ENCODE assay signal across 22 cellular contexts in the genomic region with DNA sequence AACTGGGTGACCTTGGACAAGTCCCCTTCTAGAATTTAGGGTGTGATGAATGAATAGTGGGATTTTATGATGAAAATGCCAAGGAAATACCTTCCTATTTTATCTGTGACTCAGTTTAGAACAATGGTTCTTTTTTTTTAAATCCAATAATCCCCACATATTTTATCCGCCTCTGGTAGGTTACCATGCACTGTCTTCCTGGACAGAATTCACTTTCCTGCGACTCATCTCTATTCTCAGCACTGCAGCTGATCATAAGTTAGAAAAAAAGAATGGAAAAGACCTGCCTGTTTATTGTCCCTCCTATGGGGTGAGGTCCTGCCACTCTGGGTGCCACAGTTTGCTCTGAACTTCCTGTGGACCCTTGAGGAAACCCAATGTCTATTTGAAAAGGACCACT.
DNase-seq lines count a peak whose midpoint lies in the region; ATAC-seq and TF ChIP-seq lines count a peak whose summit lies in the region.
"Had no signal": no experiment of that assay in that cellular context is flagged by ENCODE, and none has a peak within 500 bp of the region (broad histone marks: within the 10 kb centered on the region; RNA-seq: fewer than 3 reads in every experiment).

No MANE protein-coding gene starts in this region.

- no peaks in the 10 kb centered on the region for H3K9me3 Mint-ChIP-seq in activated naive CD4-positive, alpha-beta T cell treated with anti-CD3 and anti-CD28 coated beads, Interleukin-2, amount 50 U/mL, for 72 hours
- H3K9me3 Mint-ChIP-seq: activated T-helper 17 cell treated with anti-CD3 and anti-CD28 coated beads, Interleukin-2, amount 50 U/mL, for 72 hours; naive thymus-derived CD4-positive, alpha-beta T cell had no signal

- DNase-seq in HCT116 (ENCODE audit: low read depth, low spot score) (no peak), SK-N-SH (no peak), iris pigment epithelial cell (ENCODE audit: low read depth) (peak; percentile 28), stomach (no peak), amygdala (lab: John Stamatoyannopoulos, UW) (no peak)
- DNase-seq in activated naive CD4-positive, alpha-beta T cell treated with anti-CD3 and anti-CD28 coated beads, Interleukin-2, amount 50 U/mL, for 72 hours (ENCODE audit: low spot score in 2 of 2), result no peak
- DNase-seq: activated CD4-positive, alpha-beta T cell treated with anti-CD3 and anti-CD28 coated beads for 48 hours; activated CD8-positive, alpha-beta memory T cell treated with anti-CD3 and anti-CD28 coated beads, Interleukin-2, amount 10 ng/mL, durations not matched to agents 7 days and 5 days; caudate nucleus; GF-D8; naive thymus-derived CD4-positive, alpha-beta T cell; NCI-H1048; NCI-H2081 treated with DMSO at 0.1 percent for 48 hours; NCI-H446 treated with DMSO at 0.1 percent for 48 hours; pancreas; right lobe of liver; stimulated activated naive CD4-positive, alpha-beta T cell; SW 1271; trophoblast cell had no signal

- H3K9me2 ChIP-seq in HCT116 (ENCODE audit: insufficient read depth) (no peaks in the 10 kb centered on the region), SK-N-SH (no peaks in the 10 kb centered on the region)

- ATAC-seq in HCT116 (peak; percentile 30; the same call in 1 of the 2 replicates), HG03025 (IDR thresholded peaks at IDR 0.05; ENCODE audit: low FRiP score, unreplicated experiment) (no peak)
- no peak for ATAC-seq in activated naive CD4-positive, alpha-beta T cell treated with anti-CD3 and anti-CD28 coated beads, Interleukin-2, amount 50 U/mL, for 72 hours
- ATAC-seq: activated CD8-positive, alpha-beta memory T cell treated with anti-CD3 and anti-CD28 coated beads, Interleukin-2, amount 10 ng/mL, durations not matched to agents 7 days and 5 days; activated T-helper 17 cell treated with anti-CD3 and anti-CD28 coated beads, Interleukin-2, amount 50 U/mL, for 72 hours; naive thymus-derived CD4-positive, alpha-beta T cell; right lobe of liver had no signal

- H3K9me3 ChIP-seq in HCT116 (ENCODE audit: control insufficient read depth in 1 of 2, insufficient read depth in 1 of 2, low read depth in 1 of 2, low read length in 2 of 2), result no peaks in the 10 kb centered on the region
- no peaks in the 10 kb centered on the region for H3K9me3 ChIP-seq in SK-N-SH
- no peaks in the 10 kb centered on the region for H3K9me3 ChIP-seq in stomach
- H3K9me3 ChIP-seq: HAP-1, pancreas, right lobe of liver had no signal

- H3K4me3 ChIP-seq in HCT116 (replicated peaks in 1 of 2; ENCODE audit: low read depth in 1 of 2, low read length in 2 of 2) (no peak overlapping the region), SK-N-SH (ENCODE audit: low read depth in 2 of 2, low read length in 1 of 2) (no peak overlapping the region), stomach (peak overlapping the region in 1 of 4 donors; percentile 0)
- H3K4me3 ChIP-seq: HAP-1, pancreas, right lobe of liver had no signal

- TF ChIP-seq POLR2A in HCT116 (IDR thresholded peaks at IDR 0.05; ENCODE audit: borderline replicate concordance, extremely low read depth, insufficient read depth, insufficient read length) (no peak), stomach (IDR thresholded peaks at IDR 0.05) (no peak)

- H3K27ac ChIP-seq in HCT116 (ENCODE audit: low read depth, low read length) (peak overlapping the region; percentile 69), SK-N-SH (ENCODE audit: low read depth in 2 of 2, low read length in 1 of 2) (no peak overlapping the region), stomach (peak overlapping the region in 3 of 5 donors; percentile 56 to 69 (median 68))
- H3K27ac ChIP-seq: pancreas, right lobe of liver had no signal

- RAD21 ChIA-PET in HCT116 (lab: Charles Lee; ENCODE audit: low non-redundant PET in 1 of 2, low total read pairs in 2 of 2, uncharacterized antibody in 2 of 2, unreplicated experiment in 2 of 2), result no interaction called here

- peaks cover 4% of the 10 kb centered on the region for H3F3A ChIP-seq in SK-N-SH (replicated peaks; ENCODE audit: insufficient read depth)

- 64% methylated on average over 2 of the region's 2 CpGs for WGBS in SK-N-SH (ENCODE audit: low lambda C conversion rate)
- WGBS in stomach, 5 donors, result 75 to 100% (median 91%) methylated on average over 2 of the region's 2 CpGs

- TF ChIP-seq RAD21 in HCT116 (IDR thresholded peaks at IDR 0.05; ENCODE audit: low read depth) (no peak), SK-N-SH (IDR thresholded peaks at IDR 0.05; ENCODE audit: low read length) (no peak)

- intact Hi-C loops in HCT116 (cut with micrococcal nuclease) (no loop called here), stomach (cut with DNase I; ENCODE audit: low total_unique reads) (no loop called here)

- H3K27ac Mint-ChIP-seq in activated naive CD4-positive, alpha-beta T cell treated with anti-CD3 and anti-CD28 coated beads, Interleukin-2, amount 50 U/mL, for 72 hours, result no peak overlapping the region
- H3K27ac Mint-ChIP-seq: activated CD8-positive, alpha-beta memory T cell treated with anti-CD3 and anti-CD28 coated beads, Interleukin-2, amount 10 ng/mL, durations not matched to agents 7 days and 5 days; activated T-helper 17 cell treated with anti-CD3 and anti-CD28 coated beads, Interleukin-2, amount 50 U/mL, for 72 hours; naive thymus-derived CD4-positive, alpha-beta T cell had no signal

- H3K36me3 ChIP-seq in HCT116 (ENCODE audit: control insufficient read depth in 1 of 2, insufficient read depth in 2 of 2, low read length in 2 of 2) (no peaks in the 10 kb centered on the region), SK-N-SH (replicated peaks in 1 of 2; ENCODE audit: control insufficient read depth in 1 of 2, insufficient read depth in 2 of 2, low read length in 1 of 2) (no peaks in the 10 kb centered on the region), stomach (no peaks in the 10 kb centered on the region)
- H3K36me3 ChIP-seq: HAP-1, pancreas, right lobe of liver had no signal

- H3K4me2 ChIP-seq in HCT116 (ENCODE audit: low read length), result peak overlapping the region; percentile 34
- H3K4me2 ChIP-seq in SK-N-SH, result no peak overlapping the region

- POLR2A ChIA-PET in HCT116 (lab: Charles Lee) (interaction anchor here (1.3 kb wide), 1 partner anchor 53 kb away, joined by 3 read pairs; no protein-coding TSS in a partner anchor), SK-N-SH (lab: Yijun Ruan, JAX) (no interaction called here)

- H3K4me1 ChIP-seq in HCT116 (ENCODE audit: control insufficient read depth in 1 of 2, insufficient read depth in 2 of 2, low read length in 2 of 2) (peaks cover 46 to 66% of the 10 kb centered on the region in 2 experiments), SK-N-SH (ENCODE audit: control insufficient read depth in 1 of 2, insufficient read depth in 2 of 2, low read depth in 1 of 2, low read length in 1 of 2) (peaks cover 0 to 2% of the 10 kb centered on the region in 2 experiments; a peak in 1 of 4 replicates), stomach (peaks cover 0 to 42% (median 20%) of the 10 kb centered on the region in 4 donors)

- H2AFZ ChIP-seq in HCT116 (ENCODE audit: low read depth, low read length, poor library complexity, severe bottlenecking), result no peak overlapping the region
- no peak overlapping the region for H2AFZ ChIP-seq in SK-N-SH (ENCODE audit: low read depth)

- CTCF ChIA-PET in HCT116 (lab: Charles Lee) (no interaction called here), SK-N-SH (lab: Yijun Ruan, JAX) (no interaction called here)

- no peaks in the 10 kb centered on the region for H4K20me1 ChIP-seq in HCT116 (ENCODE audit: insufficient read depth)
- H4K20me1 ChIP-seq in SK-N-SH (ENCODE audit: insufficient read depth), result no peaks in the 10 kb centered on the region

- H3K79me2 ChIP-seq in HCT116 (ENCODE audit: insufficient read depth, low read length) (no peaks in the 10 kb centered on the region), SK-N-SH (ENCODE audit: insufficient read depth) (no peaks in the 10 kb centered on the region)

- no TSS peak for BruUV-seq in HCT116 (replicated peaks; lab: Mats Ljungman, UMichigan)

- no peak for TF ChIP-seq CTCF in HCT116 (IDR thresholded peaks at IDR 0.05 in 2 of 3, conservative IDR thresholded peaks at IDR 0.05 in 1 of 3; ENCODE audit: borderline replicate concordance in 1 of 3, insufficient read depth in 1 of 3, low read depth in 2 of 3, low read length in 2 of 3)
- TF ChIP-seq CTCF in SK-N-SH (IDR thresholded peaks at IDR 0.05), result no peak
- no peak for TF ChIP-seq CTCF in stomach (IDR thresholded peaks at IDR 0.05)

- H3K27me3 ChIP-seq in HCT116 (ENCODE audit: insufficient read depth, low read length) (no peaks in the 10 kb centered on the region), SK-N-SH (ENCODE audit: insufficient read depth) (no peaks in the 10 kb centered on the region), stomach (no peaks in the 10 kb centered on the region)
- H3K27me3 ChIP-seq: pancreas, right lobe of liver had no signal

- no peaks in the 10 kb centered on the region for H3K36me3 Mint-ChIP-seq in activated naive CD4-positive, alpha-beta T cell treated with anti-CD3 and anti-CD28 coated beads, Interleukin-2, amount 50 U/mL, for 72 hours
- H3K36me3 Mint-ChIP-seq: activated CD8-positive, alpha-beta memory T cell treated with anti-CD3 and anti-CD28 coated beads, Interleukin-2, amount 10 ng/mL, durations not matched to agents 7 days and 5 days had no signal

- H3K9ac ChIP-seq in HCT116 (ENCODE audit: low read length) (peak overlapping the region; percentile 6), SK-N-SH (no peak overlapping the region)

- TF ChIP-seq EP300 in SK-N-SH (IDR thresholded peaks at IDR 0.05; ENCODE audit: borderline replicate concordance in 1 of 2, low read depth in 1 of 2, low read length in 1 of 2), result no peak
- TF ChIP-seq EP300 in stomach (IDR thresholded peaks at IDR 0.05), result no peak

TF ChIP-seq in HCT116, 20 proteins besides CTCF, POLR2A, EP300 and RAD21 (continues in another document):
- TF ChIP-seq SP1 (IDR thresholded peaks at IDR 0.05; ENCODE audit: low read depth) (peak; percentile 32; the same call in 1 of the 2 replicates), EZH2 (IDR thresholded peaks at IDR 0.05) (no peak), TCF7L2 (IDR thresholded peaks at IDR 0.05; ENCODE audit: borderline replicate concordance, extremely low read depth, insufficient read depth, insufficient read length) (no peak), CBX3 (IDR thresholded peaks at IDR 0.05; ENCODE audit: low read depth) (no peak), SIN3A (IDR thresholded peaks at IDR 0.05; ENCODE audit: low read depth) (no peak), JUND (IDR thresholded peaks at IDR 0.05) (0 out of 2 replicates have a peak, but pooled peaks have one; percentile 4), ZFX (IDR thresholded peaks at IDR 0.05) (no peak)

TF ChIP-seq in SK-N-SH, 30 proteins besides CTCF, POLR2A, EP300 and RAD21:
- no peak for TF ChIP-seq TCF12 (IDR thresholded peaks at IDR 0.05)
- peak; percentile 19; the same call in 1 of the 2 replicates for TF ChIP-seq FOSL2 (IDR thresholded peaks at IDR 0.05; ENCODE audit: borderline replicate concordance, low read depth)

Comparison
In these comparisons a context has a peak if more than half of its experiments do, and no peak if none do; other contexts are left out.
1. H3K27ac ChIP-seq: peak in HCT116 (single experiment) and stomach (3 of 5); none in SK-N-SH (0 of 2).